ENCODE assay signal across 18 cellular contexts in the genomic region with DNA sequence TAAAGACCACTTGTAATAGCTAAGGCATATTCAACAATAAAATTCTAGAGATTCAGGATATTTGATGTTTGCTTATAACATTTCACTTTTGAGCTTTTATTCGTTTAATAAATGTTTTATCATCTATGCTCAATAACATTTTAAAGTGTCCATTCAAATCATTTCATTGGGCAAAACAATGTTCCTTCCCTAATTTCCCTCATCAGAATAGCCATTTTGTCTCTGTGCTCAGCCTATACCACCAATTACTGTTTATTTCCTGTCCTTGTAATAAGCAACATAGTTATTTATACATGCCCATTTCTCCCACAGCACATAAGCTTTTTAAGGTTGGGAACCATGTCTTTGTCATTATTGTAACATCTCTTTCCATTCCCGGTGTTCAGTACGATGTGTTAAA. TPM values are rescaled to one million over a fixed set of nuclear protein-coding genes. Genes with fewer than 3 reads are reported as not detected.
DNase-seq lines count a peak whose midpoint lies in the region; FAIRE-seq and TF ChIP-seq lines count a peak whose summit lies in the region.
"Had no signal": no experiment of that assay in that cellular context is flagged by ENCODE, and none has a peak within 500 bp of the region (broad histone marks: within the 10 kb centered on the region; RNA-seq: fewer than 3 reads in every experiment).

No MANE protein-coding gene starts in this region.

- H2AFZ ChIP-seq in astrocyte (ENCODE audit: low read depth, low read length), result no peak overlapping the region

- no peak for FAIRE-seq in astrocyte (lab: Jason Lieb, UNC)
- FAIRE-seq: frontal cortex, HTR-8/SVneo had no signal

- POLR2A ChIA-PET in CD8-positive, alpha-beta memory T cell (lab: Charles Lee), result interaction anchor here (0.7 to 0.8 kb wide), 2 partner anchors 29 to 136 kb away, joined by 3 read pairs; no protein-coding TSS in a partner anchor

- no peak overlapping the region; a peak in 1 of 20 replicates for H3K4me3 ChIP-seq in BLaER1 treated with 17β-estradiol and CSF1 and Interleukin-3, amounts not matched to agents 10 nM and 100 nM
- H3K4me3 ChIP-seq in CD8-positive, alpha-beta memory T cell (ENCODE audit: low read length), result no peak overlapping the region
- no peak overlapping the region for H3K4me3 ChIP-seq in astrocyte (ENCODE audit: insufficient read depth, low read depth, low read length)

- CTCF ChIA-PET in CD8-positive, alpha-beta memory T cell (lab: Charles Lee), result no interaction called here

- no peaks in the 10 kb centered on the region for H3K9me3 Mint-ChIP-seq in CD8-positive, alpha-beta memory T cell
- H3K9me3 Mint-ChIP-seq in astrocyte (ENCODE audit: unreplicated experiment), result peaks cover 3% of the 10 kb centered on the region
- H3K9me3 Mint-ChIP-seq in nephron, result no peaks in the 10 kb centered on the region
- no peaks in the 10 kb centered on the region for H3K9me3 Mint-ChIP-seq in chondrocyte (ENCODE audit: low read depth)

- peaks cover 10 to 30% (median 17%) of the 10 kb centered on the region in 10 experiments; a peak in 19 of 20 replicates for H3K4me1 ChIP-seq in BLaER1 treated with 17β-estradiol and CSF1 and Interleukin-3, amounts not matched to agents 10 nM and 100 nM
- H3K4me1 ChIP-seq in CD8-positive, alpha-beta memory T cell (ENCODE audit: insufficient read depth, low read length), result peaks cover 20% of the 10 kb centered on the region
- H3K4me1 ChIP-seq in astrocyte (ENCODE audit: insufficient read depth, low read length), result peaks cover 11% of the 10 kb centered on the region

- peaks cover 33% of the 10 kb centered on the region for H3K79me2 ChIP-seq in astrocyte (ENCODE audit: insufficient read depth, low read length)

- H3K9ac ChIP-seq in BLaER1 treated with 17β-estradiol and CSF1 and Interleukin-3, amounts not matched to agents 10 nM and 100 nM, result no peak overlapping the region
- H3K9ac ChIP-seq in astrocyte (ENCODE audit: low read length), result no peak overlapping the region

- H3K4me1 Mint-ChIP-seq in CD8-positive, alpha-beta memory T cell, result peaks cover 29 to 48% (median 43%) of the 10 kb centered on the region in 3 donors
- H3K4me1 Mint-ChIP-seq in astrocyte (ENCODE audit: low read depth, unreplicated experiment) (peaks cover 12% of the 10 kb centered on the region), nephron (peaks cover 30% of the 10 kb centered on the region), chondrocyte (ENCODE audit: low read depth) (peaks cover 34% of the 10 kb centered on the region)

- H3K4me2 ChIP-seq in BLaER1 treated with 17β-estradiol and CSF1 and Interleukin-3, amounts not matched to agents 10 nM and 100 nM, result peak overlapping the region in 7 of 11 experiments; percentile 72 to 95 (median 88); a peak in 9 of 22 replicates
- no peak overlapping the region for H3K4me2 ChIP-seq in astrocyte (ENCODE audit: low read length)

- H4K20me1 ChIP-seq in BLaER1 treated with 17β-estradiol and CSF1 and Interleukin-3, amounts not matched to agents 10 nM and 100 nM, result peaks cover 0 to 33% (median 13%) of the 10 kb centered on the region in 11 experiments; a peak in 11 of 22 replicates
- peaks cover 30% of the 10 kb centered on the region for H4K20me1 ChIP-seq in astrocyte (ENCODE audit: insufficient read depth, low read length)

- H3K27me3 ChIP-seq in BLaER1 treated with 17β-estradiol and CSF1 and Interleukin-3, amounts not matched to agents 10 nM and 100 nM, result no peaks in the 10 kb centered on the region
- no peaks in the 10 kb centered on the region for H3K27me3 ChIP-seq in CD8-positive, alpha-beta memory T cell (ENCODE audit: insufficient read depth, low read length, poor library complexity, severe bottlenecking)
- peaks cover 16% of the 10 kb centered on the region for H3K27me3 ChIP-seq in astrocyte (ENCODE audit: insufficient read depth, low read length)
- H3K27me3 ChIP-seq: ovary, uterus had no signal

- H3K36me3 ChIP-seq in BLaER1 treated with 17β-estradiol and CSF1 and Interleukin-3, amounts not matched to agents 10 nM and 100 nM, result peaks cover 0 to 13% (median 7%) of the 10 kb centered on the region in 11 experiments; a peak in 11 of 22 replicates
- no peaks in the 10 kb centered on the region for H3K36me3 ChIP-seq in CD8-positive, alpha-beta memory T cell (ENCODE audit: insufficient read depth, low read length)
- H3K36me3 ChIP-seq in astrocyte (ENCODE audit: insufficient read depth, low read length), result no peaks in the 10 kb centered on the region
- H3K36me3 ChIP-seq: ovary, uterus had no signal

- H3K27me3 Mint-ChIP-seq in CD8-positive, alpha-beta memory T cell, result peaks cover 5 to 7% of the 10 kb centered on the region in 2 donors
- no peaks in the 10 kb centered on the region for H3K27me3 Mint-ChIP-seq in astrocyte (ENCODE audit: low read depth, unreplicated experiment)
- peaks cover 6% of the 10 kb centered on the region for H3K27me3 Mint-ChIP-seq in nephron (ENCODE audit: low read depth)
- H3K27me3 Mint-ChIP-seq in chondrocyte (ENCODE audit: low read depth), result peaks cover 2% of the 10 kb centered on the region

- DNase-seq in CD8-positive, alpha-beta memory T cell, result no peak
- DNase-seq in astrocyte (ENCODE audit: low read depth) (no peak), nucleus accumbens (lab: John Stamatoyannopoulos, UW) (no peak), middle frontal gyrus (ENCODE audit: extremely low spot score, low spot score) (no peak), chondrocyte (ENCODE audit: low spot score) (no peak)
- DNase-seq: activated CD4-positive, CD25-positive, alpha-beta regulatory T cell treated with anti-CD3 and anti-CD28 coated beads, Interleukin-2, amount 50 U/mL, for 72 hours; activated CD8-positive, alpha-beta memory T cell treated with anti-CD3 and anti-CD28 coated beads, Interleukin-2, amount 50 U/mL, for 4 hours; DMS153; kidney glomerular epithelial cell; midbrain; NCI-H1436; NCI-H2171; ovary; uterus had no signal

- peaks cover 0 to 22% (median 0%) of the 10 kb centered on the region in 3 donors for H3K36me3 Mint-ChIP-seq in CD8-positive, alpha-beta memory T cell
- H3K36me3 Mint-ChIP-seq in astrocyte (ENCODE audit: low read depth, unreplicated experiment), result no peaks in the 10 kb centered on the region
- H3K36me3 Mint-ChIP-seq in nephron (ENCODE audit: low read depth), result peaks cover 3% of the 10 kb centered on the region
- no peaks in the 10 kb centered on the region for H3K36me3 Mint-ChIP-seq in chondrocyte (ENCODE audit: low read depth)

- H3K27ac ChIP-seq in BLaER1 treated with 17β-estradiol and CSF1 and Interleukin-3, amounts not matched to agents 10 nM and 100 nM, result no peak overlapping the region
- no peak overlapping the region for H3K27ac ChIP-seq in CD8-positive, alpha-beta memory T cell (ENCODE audit: low read depth, low read length)
- no peak overlapping the region for H3K27ac ChIP-seq in astrocyte (ENCODE audit: low read depth, low read length)

- H3K4me3 Mint-ChIP-seq in CD8-positive, alpha-beta memory T cell, result peak overlapping the region in 4 of 7 donors; percentile 92 to 96 (median 94)
- H3K4me3 Mint-ChIP-seq in astrocyte (ENCODE audit: unreplicated experiment) (peak overlapping the region; percentile 96), nephron (peak overlapping the region; percentile 31 to 93 (median 93)), chondrocyte (ENCODE audit: unreplicated experiment) (no peak overlapping the region)

- no peaks in the 10 kb centered on the region; a peak in 1 of 22 replicates for H3K9me3 ChIP-seq in BLaER1 treated with 17β-estradiol and CSF1 and Interleukin-3, amounts not matched to agents 10 nM and 100 nM (replicated peaks in 1 of 11)
- no peaks in the 10 kb centered on the region for H3K9me3 ChIP-seq in CD8-positive, alpha-beta memory T cell (ENCODE audit: low read length)
- peaks cover 3% of the 10 kb centered on the region for H3K9me3 ChIP-seq in astrocyte (ENCODE audit: insufficient read depth, low read depth, low read length)
- H3K9me3 ChIP-seq: ovary, uterus had no signal

- TF ChIP-seq CTCF in astrocyte (IDR thresholded peaks at IDR 0.05; ENCODE audit: insufficient read depth, low read depth, low read length) (no peak), nephron (IDR thresholded peaks at IDR 0.05; ENCODE audit: unreplicated experiment in 3 of 3) (no peak), chondrocyte (IDR thresholded peaks at IDR 0.05) (no peak)

- H3K27ac Mint-ChIP-seq in CD8-positive, alpha-beta memory T cell, result peak overlapping the region; percentile 22 to 99 (median 98)
- H3K27ac Mint-ChIP-seq in astrocyte (ENCODE audit: unreplicated experiment) (no peak overlapping the region), nephron (peak overlapping the region in 2 of 3 experiments; percentile 86 to 97), chondrocyte (ENCODE audit: unreplicated experiment) (no peak overlapping the region)

RNA-seq across cellular contexts. Expression of gene SC5D, which starts 1.3 kb away (rescaled TPM):
- total RNA-seq in CD8-positive, alpha-beta memory T cell, result 10 to 100 TPM; 21.9 to 23.6 TPM
- polyA plus RNA-seq in CD8-positive, alpha-beta memory T cell, result 7.8 TPM
- total RNA-seq in astrocyte (68.3 and 81.8 TPM in 2 replicates), chondrocyte (38.9 to 53.4 TPM (median 47.6 TPM) in 3 replicates)

Comparison
In these comparisons a context has a peak if more than half of its experiments do, and no peak if none do; other contexts are left out.
1. H3K27ac Mint-ChIP-seq: peak in CD8-positive, alpha-beta memory T cell (8 of 8) and nephron (2 of 3); none in astrocyte (single experiment) and chondrocyte (single experiment).